9 cellular contexts compared by ENCODE assay signal in genomic region chr11:16946477-16947282, GRCh38.
DNase-seq lines count a peak whose midpoint lies in the region; ATAC-seq and TF ChIP-seq lines count a peak whose summit lies in the region.
"Had no signal": no experiment of that assay in that cellular context is flagged by ENCODE, and none has a peak within 500 bp of the region (broad histone marks: within the 10 kb centered on the region; RNA-seq: fewer than 3 reads in every experiment).

No MANE protein-coding gene starts in this region.

- peaks cover 11% of the 10 kb centered on the region for H3K4me1 Mint-ChIP-seq in activated CD4-positive, alpha-beta T cell treated with anti-CD3 and anti-CD28 coated beads for 36 hours
- peaks cover 22% of the 10 kb centered on the region for H3K4me1 Mint-ChIP-seq in stimulated activated memory B cell treated with anti-CD40 and anti-IgM and Interleukin-4, amounts not matched to agents 10 μg/mL and 1 μg/mL and 100 μg/mL, for 72 hours

- no peak overlapping the region for H3K4me3 Mint-ChIP-seq in activated CD4-positive, alpha-beta T cell treated with anti-CD3 and anti-CD28 coated beads for 36 hours
- H3K4me3 Mint-ChIP-seq in stimulated activated memory B cell treated with anti-CD40 and anti-IgM and Interleukin-4, amounts not matched to agents 10 μg/mL and 1 μg/mL and 100 μg/mL, for 72 hours, result peak overlapping the region; percentile 65
- H3K4me3 Mint-ChIP-seq: naive thymus-derived CD8-positive, alpha-beta T cell had no signal

- CTCF ChIA-PET in activated CD4-positive, alpha-beta T cell treated with anti-CD3 and anti-CD28 coated beads for 36 hours (lab: Charles Lee), result interaction anchor here (0.7 to 3.6 kb wide), 7 partner anchors 10 to 161 kb away, joined by 3 to 22 read pairs (median 3); no protein-coding TSS in a partner anchor
- CTCF ChIA-PET in RWPE1 (lab: Yijun Ruan, JAX), result interaction anchor here (0.5 to 2.5 kb wide), 7 partner anchors 17 to 1163 kb away, joined by 3 to 17 read pairs (median 3); no protein-coding TSS in a partner anchor

- H3K27me3 Mint-ChIP-seq in activated CD4-positive, alpha-beta T cell treated with anti-CD3 and anti-CD28 coated beads for 36 hours, result no peaks in the 10 kb centered on the region
- H3K27me3 Mint-ChIP-seq in stimulated activated memory B cell treated with anti-CD40 and anti-IgM and Interleukin-4, amounts not matched to agents 10 μg/mL and 1 μg/mL and 100 μg/mL, for 72 hours, result no peaks in the 10 kb centered on the region
- H3K27me3 Mint-ChIP-seq: naive thymus-derived CD8-positive, alpha-beta T cell had no signal

- ATAC-seq in activated CD4-positive, alpha-beta T cell treated with anti-CD3 and anti-CD28 coated beads for 36 hours, result peak; percentile 48
- peak; percentile 83 for ATAC-seq in HG02798 (IDR thresholded peaks at IDR 0.05; ENCODE audit: poor library complexity, unreplicated experiment)
- peak; percentile 91 for ATAC-seq in stimulated activated memory B cell treated with anti-CD40 and anti-IgM and Interleukin-4, amounts not matched to agents 10 μg/mL and 1 μg/mL and 100 μg/mL, for 72 hours
- ATAC-seq: naive thymus-derived CD8-positive, alpha-beta T cell had no signal

- no peaks in the 10 kb centered on the region for H3K36me3 Mint-ChIP-seq in activated CD4-positive, alpha-beta T cell treated with anti-CD3 and anti-CD28 coated beads for 36 hours (ENCODE audit: low read depth)
- no peaks in the 10 kb centered on the region for H3K36me3 Mint-ChIP-seq in stimulated activated memory B cell treated with anti-CD40 and anti-IgM and Interleukin-4, amounts not matched to agents 10 μg/mL and 1 μg/mL and 100 μg/mL, for 72 hours
- H3K36me3 Mint-ChIP-seq: naive thymus-derived CD8-positive, alpha-beta T cell had no signal

- peak; percentile 29 for DNase-seq in activated CD4-positive, alpha-beta T cell treated with anti-CD3 and anti-CD28 coated beads for 36 hours
- DNase-seq in activated CD4-positive, alpha-beta T cell treated with anti-CD3 and anti-CD28 coated beads, Interleukin-2, amount 50 U/mL, for 1 hour, result no peak
- DNase-seq in NCI-H526 (lab: John Stamatoyannopoulos, UW), result peak; percentile 86 to 87
- DNase-seq in RWPE1 (ENCODE audit: low spot score), result no peak
- no peak for DNase-seq in NCI-H187 treated with DMSO at 0.1 percent for 48 hours (lab: John Stamatoyannopoulos, UW)
- no peak for DNase-seq in amygdala (lab: John Stamatoyannopoulos, UW)

- no peak overlapping the region for H3K27ac ChIP-seq in RWPE1

- no peaks in the 10 kb centered on the region for H3K9me3 Mint-ChIP-seq in activated CD4-positive, alpha-beta T cell treated with anti-CD3 and anti-CD28 coated beads for 36 hours (ENCODE audit: low read depth)
- no peaks in the 10 kb centered on the region for H3K9me3 Mint-ChIP-seq in stimulated activated memory B cell treated with anti-CD40 and anti-IgM and Interleukin-4, amounts not matched to agents 10 μg/mL and 1 μg/mL and 100 μg/mL, for 72 hours
- H3K9me3 Mint-ChIP-seq: naive thymus-derived CD8-positive, alpha-beta T cell had no signal

- intact Hi-C loops in activated CD4-positive, alpha-beta T cell treated with anti-CD3 and anti-CD28 coated beads for 36 hours (cut with DNase I, micrococcal nuclease), result loop anchor here (1.0 to 10.0 kb wide), 2 partner anchors 117 to 558 kb away; no protein-coding TSS in a partner anchor

- no peak overlapping the region for H3K27ac Mint-ChIP-seq in activated CD4-positive, alpha-beta T cell treated with anti-CD3 and anti-CD28 coated beads for 36 hours
- H3K27ac Mint-ChIP-seq in stimulated activated memory B cell treated with anti-CD40 and anti-IgM and Interleukin-4, amounts not matched to agents 10 μg/mL and 1 μg/mL and 100 μg/mL, for 72 hours, result peak overlapping the region; percentile 68
- H3K27ac Mint-ChIP-seq: naive thymus-derived CD8-positive, alpha-beta T cell had no signal

- POLR2A ChIA-PET in activated CD4-positive, alpha-beta T cell treated with anti-CD3 and anti-CD28 coated beads for 36 hours (lab: Charles Lee), result interaction anchor here (0.7 kb wide), 1 partner anchor 130 kb away, joined by 3 read pairs; the partner anchor contains the start of gene RPS13
- POLR2A ChIA-PET in RWPE1 (lab: Yijun Ruan, JAX; ENCODE audit: low non-redundant PET), result no interaction called here

- TF ChIP-seq CTCF in RWPE1 (conservative IDR thresholded peaks at IDR 0.05; ENCODE audit: low read depth), result no peak

Comparison
In these comparisons a context has a peak if more than half of its experiments do, and no peak if none do; other contexts are left out.
1. DNase-seq: peak in activated CD4-positive, alpha-beta T cell treated with anti-CD3 and anti-CD28 coated beads for 36 hours (single experiment) and NCI-H526 (2 of 2); none in activated CD4-positive, alpha-beta T cell treated with anti-CD3 and anti-CD28 coated beads, Interleukin-2, amount 50 U/mL, for 1 hour (single experiment), RWPE1 (single experiment), NCI-H187 treated with DMSO at 0.1 percent for 48 hours (single experiment) and amygdala (0 of 56).
2. Peak in every context shown above with its lines, with median percentiles within 50 percentile points of each other: ATAC-seq.